ENCODE assay signal across 8 cellular contexts in genomic region chr9:4762108-4762888, GRCh38. TPM values are rescaled to one million over a fixed set of nuclear protein-coding genes. Genes with fewer than 3 reads are reported as not detected.
DNase-seq lines count a peak whose midpoint lies in the region; ATAC-seq, FAIRE-seq and TF ChIP-seq lines count a peak whose summit lies in the region.

No MANE protein-coding gene starts in this region.

- TF ChIP-seq CTCF in foreskin keratinocyte (conservative IDR thresholded peaks at IDR 0.05) (peak; percentile 96), neutrophil (IDR thresholded peaks at IDR 0.05) (peak; percentile 83)

- intact Hi-C loops in activated T-helper 2 cell treated with anti-CD3 and anti-CD28 coated beads, Interferon-gamma antibody, Interleukin-2, Interleukin-4, amounts not matched to agents 10 μg/mL and 5 μg/mL and 100 μg/mL, durations not matched to agents 14 hours and 24 hours and 36 hours (cut with micrococcal nuclease) = loop anchor here (1.0 to 5.0 kb wide), 6 partner anchors 71 to 839 kb away; partner anchors contain the start of gene PLGRKT

- no peaks in the 10 kb centered on the region for H3K36me3 Mint-ChIP-seq in activated T-helper 2 cell treated with anti-CD3 and anti-CD28 coated beads, Interferon-gamma antibody, Interleukin-2, Interleukin-4, amounts not matched to agents 10 μg/mL and 5 μg/mL and 100 μg/mL, durations not matched to agents 14 hours and 24 hours and 36 hours (ENCODE audit: low read depth)

- H3K4me1 ChIP-seq in HUES64 (ENCODE audit: insufficient read depth, low read length) (peaks cover 11% of the 10 kb centered on the region), foreskin keratinocyte (no peaks in the 10 kb centered on the region), neutrophil (ENCODE audit: control insufficient read depth in 1 of 2, insufficient read depth in 1 of 2, low read depth in 1 of 2, low read length in 1 of 2) (peaks cover 54 to 55% of the 10 kb centered on the region in 2 experiments)

- no peaks in the 10 kb centered on the region for H3K9me3 Mint-ChIP-seq in activated T-helper 2 cell treated with anti-CD3 and anti-CD28 coated beads, Interferon-gamma antibody, Interleukin-2, Interleukin-4, amounts not matched to agents 10 μg/mL and 5 μg/mL and 100 μg/mL, durations not matched to agents 14 hours and 24 hours and 36 hours

- ATAC-seq in GM21515 (IDR thresholded peaks at IDR 0.05; ENCODE audit: unreplicated experiment) = peak; percentile 87
- ATAC-seq in foreskin keratinocyte = peak; percentile 81

- no peak overlapping the region for H3K9ac ChIP-seq in HUES64 (ENCODE audit: low read depth, low read length)

- H3K36me3 ChIP-seq in HUES64 (ENCODE audit: insufficient read depth, low read length) (no peaks in the 10 kb centered on the region), neutrophil (no peaks in the 10 kb centered on the region)

- H3K4me3 Mint-ChIP-seq in activated T-helper 2 cell treated with anti-CD3 and anti-CD28 coated beads, Interferon-gamma antibody, Interleukin-2, Interleukin-4, amounts not matched to agents 10 μg/mL and 5 μg/mL and 100 μg/mL, durations not matched to agents 14 hours and 24 hours and 36 hours (ENCODE audit: low read depth) = peak overlapping the region; percentile 63

- DNase-seq in DMS153 treated with DMSO at 0.1 percent for 48 hours (lab: John Stamatoyannopoulos, UW; ENCODE audit: unreplicated experiment) = peak; percentile 56
- DNase-seq in RCC 7860 (ENCODE audit: low spot score) = peak; percentile 47
- peak; percentile 72 for DNase-seq in activated T-helper 2 cell treated with anti-CD3 and anti-CD28 coated beads, Interferon-gamma antibody, Interleukin-2, Interleukin-4, amounts not matched to agents 10 μg/mL and 5 μg/mL and 100 μg/mL, durations not matched to agents 14 hours and 24 hours and 36 hours (ENCODE audit: low spot score)
- DNase-seq in foreskin keratinocyte = peak in 1 of 2 donors; percentile 70
- peak in 39 of 49 donors; percentile 3 to 76 (median 42) for DNase-seq in substantia nigra (lab: John Stamatoyannopoulos, UW)

- H3K27ac ChIP-seq in HUES64 (ENCODE audit: low read depth, low read length) (no peak overlapping the region), foreskin keratinocyte (no peak overlapping the region), neutrophil (peak overlapping the region; percentile 91), substantia nigra (ENCODE audit: low read depth, low read length, poor library complexity, severe bottlenecking) (no peak overlapping the region)

- H3K27ac Mint-ChIP-seq in activated T-helper 2 cell treated with anti-CD3 and anti-CD28 coated beads, Interferon-gamma antibody, Interleukin-2, Interleukin-4, amounts not matched to agents 10 μg/mL and 5 μg/mL and 100 μg/mL, durations not matched to agents 14 hours and 24 hours and 36 hours = peak overlapping the region; percentile 78

- peak; percentile 30 for FAIRE-seq in RCC 7860 (lab: Jason Lieb, UNC)

- peaks cover 9% of the 10 kb centered on the region for H3K27me3 Mint-ChIP-seq in activated T-helper 2 cell treated with anti-CD3 and anti-CD28 coated beads, Interferon-gamma antibody, Interleukin-2, Interleukin-4, amounts not matched to agents 10 μg/mL and 5 μg/mL and 100 μg/mL, durations not matched to agents 14 hours and 24 hours and 36 hours (ENCODE audit: low read depth)

- 0 out of 2 replicates have a peak overlapping the region, but pooled peaks have one; percentile 0 for H3K4me3 ChIP-seq in HUES64 (ENCODE audit: low read length)
- peak overlapping the region; percentile 60 to 61 for H3K4me3 ChIP-seq in neutrophil (ENCODE audit: low read depth in 1 of 2, low read length in 1 of 2)

- 44% methylated on average over 22 of the region's 22 CpGs for WGBS in HUES64

- H3K9me3 ChIP-seq in HUES64 (ENCODE audit: insufficient read depth, low read depth, low read length) (no peaks in the 10 kb centered on the region), neutrophil (no peaks in the 10 kb centered on the region)

- peaks cover 12% of the 10 kb centered on the region for H3K4me1 Mint-ChIP-seq in activated T-helper 2 cell treated with anti-CD3 and anti-CD28 coated beads, Interferon-gamma antibody, Interleukin-2, Interleukin-4, amounts not matched to agents 10 μg/mL and 5 μg/mL and 100 μg/mL, durations not matched to agents 14 hours and 24 hours and 36 hours (ENCODE audit: low read depth)

- H3K27me3 ChIP-seq in HUES64 (ENCODE audit: insufficient read depth, low read length) = no peaks in the 10 kb centered on the region
- peaks cover 8% of the 10 kb centered on the region for H3K27me3 ChIP-seq in foreskin keratinocyte
- no peaks in the 10 kb centered on the region for H3K27me3 ChIP-seq in neutrophil

RNA-seq across cellular contexts. Expression of gene AK3, which starts 21.3 kb away (rescaled TPM):
- 30.0 TPM for polyA plus RNA-seq in HUES64 (2013, experiment 1 of 2)
- 35.9 TPM for polyA plus RNA-seq in HUES64 (2013, experiment 2 of 2)
- total RNA-seq in activated T-helper 2 cell treated with anti-CD3 and anti-CD28 coated beads, Interferon-gamma antibody, Interleukin-2, Interleukin-4, amounts not matched to agents 10 μg/mL and 5 μg/mL and 100 μg/mL, durations not matched to agents 14 hours and 24 hours and 36 hours = 33.9 and 34.5 TPM in 2 replicates
- 31.7 and 36.3 TPM in 2 replicates for total RNA-seq in foreskin keratinocyte
- polyA plus RNA-seq in foreskin keratinocyte = 17.5 and 20.8 TPM in 2 replicates

RNA-seq across cellular contexts. Expression of gene RCL1, which starts 30.4 kb away (rescaled TPM):
- 20.6 TPM for polyA plus RNA-seq in HUES64 (2013, experiment 1 of 2)
- polyA plus RNA-seq in HUES64 (2013, experiment 2 of 2) = 18.8 TPM
- total RNA-seq in activated T-helper 2 cell treated with anti-CD3 and anti-CD28 coated beads, Interferon-gamma antibody, Interleukin-2, Interleukin-4, amounts not matched to agents 10 μg/mL and 5 μg/mL and 100 μg/mL, durations not matched to agents 14 hours and 24 hours and 36 hours = 34.5 and 36.3 TPM in 2 replicates
- 18.1 and 22.2 TPM in 2 replicates for total RNA-seq in foreskin keratinocyte
- polyA plus RNA-seq in foreskin keratinocyte = 15.4 and 20.9 TPM in 2 replicates
